8 cellular contexts compared by ENCODE assay signal in the genomic region with DNA sequence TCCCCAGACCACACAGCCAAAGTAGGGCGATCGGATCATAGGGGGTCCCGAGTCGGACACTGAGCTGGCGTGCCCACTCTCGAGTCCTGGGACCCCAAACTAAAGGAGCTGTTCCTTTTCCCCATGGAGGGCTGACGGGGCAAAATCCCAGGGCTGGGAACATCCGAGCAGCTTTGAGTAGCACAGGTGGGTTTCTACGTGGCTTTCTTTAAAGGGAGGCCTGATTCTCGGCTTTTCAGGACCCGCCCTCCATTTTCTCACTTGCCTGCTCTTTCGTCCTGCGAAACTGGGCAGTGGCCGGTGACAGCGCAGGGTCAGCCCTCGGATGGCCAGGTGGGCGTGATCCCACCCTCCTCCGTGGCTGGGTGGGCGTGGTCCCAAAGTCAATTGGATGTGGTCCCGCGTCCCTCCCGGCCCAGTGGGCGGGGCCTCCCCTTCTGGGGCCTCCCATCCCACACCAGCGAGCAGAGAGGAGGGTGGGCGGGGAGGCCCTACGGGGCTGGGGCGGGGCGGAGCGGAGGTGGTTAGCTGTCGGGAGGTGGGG. TPM values are rescaled to one million over a fixed set of nuclear protein-coding genes. Genes with fewer than 3 reads are reported as not detected.
DNase-seq lines count a peak whose midpoint lies in the region; ATAC-seq and TF ChIP-seq lines count a peak whose summit lies in the region.

No MANE protein-coding gene starts in this region.

- H3K27ac ChIP-seq in RWPE2 (ENCODE audit: poor library complexity, severe bottlenecking) (peak overlapping the region; percentile 14), neural cell (ENCODE audit: low read length) (no peak overlapping the region)

- H3K4me2 ChIP-seq in neural cell (ENCODE audit: low read length) = no peak overlapping the region

- no peaks in the 10 kb centered on the region for H4K20me1 ChIP-seq in neural cell (ENCODE audit: insufficient read depth)

- no peak for TF ChIP-seq RAD21 in neural cell (conservative IDR thresholded peaks at IDR 0.05)

- H3K4me3 ChIP-seq in AG10803 (ENCODE audit: low read length) (peak overlapping the region; percentile 36), RWPE2 (ENCODE audit: severe bottlenecking) (no peak overlapping the region), foreskin fibroblast (ENCODE audit: low read depth in 1 of 2, low read length in 2 of 2) (peak overlapping the region in 1 of 2 donors; percentile 38), neural cell (ENCODE audit: low read length) (peak overlapping the region; percentile 33)

- no peaks in the 10 kb centered on the region for H3K9me3 ChIP-seq in RWPE2 (ENCODE audit: severe bottlenecking)
- no peaks in the 10 kb centered on the region for H3K9me3 ChIP-seq in neural cell (ENCODE audit: low read length)

- TF ChIP-seq CTCF in AG10803 (conservative IDR thresholded peaks at IDR 0.05; ENCODE audit: low read length) = no peak
- no peak for TF ChIP-seq CTCF in RWPE2 (IDR thresholded peaks at IDR 0.05; ENCODE audit: poor library complexity, severe bottlenecking)
- no peak for TF ChIP-seq CTCF in foreskin fibroblast (IDR thresholded peaks at IDR 0.05; ENCODE audit: low read depth, low read length)
- TF ChIP-seq CTCF in neural cell (IDR thresholded peaks at IDR 0.05; ENCODE audit: poor library complexity, severe bottlenecking) = no peak
- TF ChIP-seq CTCF in HFFc6 (IDR thresholded peaks at IDR 0.05) = no peak

- H3K27me3 ChIP-seq in RWPE2 (ENCODE audit: insufficient read depth, poor library complexity, severe bottlenecking) (no peaks in the 10 kb centered on the region), neural cell (ENCODE audit: insufficient read depth, low read depth, low read length) (no peaks in the 10 kb centered on the region)

- no peaks in the 10 kb centered on the region for H3K9me3 Mint-ChIP-seq in activated naive CD4-positive, alpha-beta T cell treated with anti-CD3 and anti-CD28 coated beads for 36 hours
- no peaks in the 10 kb centered on the region for H3K9me3 Mint-ChIP-seq in HFFc6
- no peaks in the 10 kb centered on the region for H3K9me3 Mint-ChIP-seq in naive thymus-derived CD8-positive, alpha-beta T cell

- H3K4me1 ChIP-seq in RWPE2 (ENCODE audit: insufficient read depth, poor library complexity, severe bottlenecking) = peaks cover 16% of the 10 kb centered on the region

- H3K4me3 Mint-ChIP-seq in activated naive CD4-positive, alpha-beta T cell treated with anti-CD3 and anti-CD28 coated beads for 36 hours = no peak overlapping the region
- H3K4me3 Mint-ChIP-seq in HFFc6 = no peak overlapping the region
- no peak overlapping the region for H3K4me3 Mint-ChIP-seq in naive thymus-derived CD8-positive, alpha-beta T cell

- no peaks in the 10 kb centered on the region for H3K27me3 Mint-ChIP-seq in activated naive CD4-positive, alpha-beta T cell treated with anti-CD3 and anti-CD28 coated beads for 36 hours (ENCODE audit: low read depth)
- peaks cover 4% of the 10 kb centered on the region; the same call in 1 of the 2 replicates for H3K27me3 Mint-ChIP-seq in HFFc6 (ENCODE audit: insufficient read depth)
- H3K27me3 Mint-ChIP-seq in naive thymus-derived CD8-positive, alpha-beta T cell = no peaks in the 10 kb centered on the region

- H3K27ac Mint-ChIP-seq in activated naive CD4-positive, alpha-beta T cell treated with anti-CD3 and anti-CD28 coated beads for 36 hours = no peak overlapping the region
- H3K27ac Mint-ChIP-seq in HFFc6 = no peak overlapping the region
- H3K27ac Mint-ChIP-seq in naive thymus-derived CD8-positive, alpha-beta T cell = no peak overlapping the region

- H3K4me1 Mint-ChIP-seq in activated naive CD4-positive, alpha-beta T cell treated with anti-CD3 and anti-CD28 coated beads for 36 hours (ENCODE audit: low read depth) = peaks cover 15% of the 10 kb centered on the region
- no peaks in the 10 kb centered on the region; the same call in 1 of the 2 replicates for H3K4me1 Mint-ChIP-seq in HFFc6 (ENCODE audit: low read depth)
- H3K4me1 Mint-ChIP-seq in naive thymus-derived CD8-positive, alpha-beta T cell = peaks cover 7 to 19% (median 11%) of the 10 kb centered on the region in 4 donors

- H3K36me3 ChIP-seq in RWPE2 (ENCODE audit: low read depth) (peaks cover 8% of the 10 kb centered on the region), neural cell (ENCODE audit: insufficient read depth, low read length) (no peaks in the 10 kb centered on the region)

- no peak for ATAC-seq in RWPE2 (ENCODE audit: low read depth)
- ATAC-seq in naive thymus-derived CD8-positive, alpha-beta T cell = no peak

- POLR2A ChIA-PET in naive thymus-derived CD8-positive, alpha-beta T cell (lab: Charles Lee) = interaction anchor here (0.6 to 1.3 kb wide), 3 partner anchors 10 to 495 kb away, joined by 3 to 4 read pairs (median 3); no protein-coding TSS in a partner anchor

- DNase-seq in AG10803 (ENCODE audit: low read depth) (peak; percentile 35), RWPE2 (ENCODE audit: low spot score) (peak; percentile 66), foreskin fibroblast (peak; percentile 47 to 86), HFFc6 (no peak)
- no peak for DNase-seq in stimulated activated CD4-positive, alpha-beta T cell treated with anti-CD3 and anti-CD28 coated beads, Interleukin-2, amount 100 ng/mL, for 24 hours
- no peak for DNase-seq in activated naive CD4-positive, alpha-beta T cell treated with anti-CD3 and anti-CD28 coated beads for 36 hours
- DNase-seq in naive thymus-derived CD8-positive, alpha-beta T cell = no peak

- H3F3A ChIP-seq in neural cell (ENCODE audit: insufficient read depth, low read length, poor library complexity, severe bottlenecking) = no peaks in the 10 kb centered on the region

- H3K9ac ChIP-seq in neural cell (ENCODE audit: low read length) = no peak overlapping the region

- peaks cover 2% of the 10 kb centered on the region for H3K36me3 Mint-ChIP-seq in activated naive CD4-positive, alpha-beta T cell treated with anti-CD3 and anti-CD28 coated beads for 36 hours (ENCODE audit: low read depth)
- H3K36me3 Mint-ChIP-seq in HFFc6 (ENCODE audit: low read depth) = no peaks in the 10 kb centered on the region
- no peaks in the 10 kb centered on the region for H3K36me3 Mint-ChIP-seq in naive thymus-derived CD8-positive, alpha-beta T cell

- H3K9me2 ChIP-seq in neural cell (ENCODE audit: insufficient read depth, low read length) = no peaks in the 10 kb centered on the region

- no peak overlapping the region for H2AFZ ChIP-seq in neural cell (ENCODE audit: low read depth, low read length)

- no peak for TF ChIP-seq EP300 in neural cell (conservative IDR thresholded peaks at IDR 0.05; ENCODE audit: poor library complexity, severe bottlenecking)

- CTCF ChIA-PET in activated naive CD4-positive, alpha-beta T cell treated with anti-CD3 and anti-CD28 coated beads for 36 hours (lab: Charles Lee) = interaction anchor here (1.1 kb wide), 1 partner anchor 11 kb away, joined by 5 read pairs; no protein-coding TSS in a partner anchor

- H3K79me2 ChIP-seq in neural cell (replicated peaks; ENCODE audit: insufficient read depth, low read length) = no peaks in the 10 kb centered on the region

- intact Hi-C loops in activated naive CD4-positive, alpha-beta T cell treated with anti-CD3 and anti-CD28 coated beads for 36 hours (cut with micrococcal nuclease) = no loop called here

TF ChIP-seq in neural cell, 6 proteins besides CTCF, POLR2A, EP300 and RAD21 (continues in another document):
- TF ChIP-seq, protein P1, sequence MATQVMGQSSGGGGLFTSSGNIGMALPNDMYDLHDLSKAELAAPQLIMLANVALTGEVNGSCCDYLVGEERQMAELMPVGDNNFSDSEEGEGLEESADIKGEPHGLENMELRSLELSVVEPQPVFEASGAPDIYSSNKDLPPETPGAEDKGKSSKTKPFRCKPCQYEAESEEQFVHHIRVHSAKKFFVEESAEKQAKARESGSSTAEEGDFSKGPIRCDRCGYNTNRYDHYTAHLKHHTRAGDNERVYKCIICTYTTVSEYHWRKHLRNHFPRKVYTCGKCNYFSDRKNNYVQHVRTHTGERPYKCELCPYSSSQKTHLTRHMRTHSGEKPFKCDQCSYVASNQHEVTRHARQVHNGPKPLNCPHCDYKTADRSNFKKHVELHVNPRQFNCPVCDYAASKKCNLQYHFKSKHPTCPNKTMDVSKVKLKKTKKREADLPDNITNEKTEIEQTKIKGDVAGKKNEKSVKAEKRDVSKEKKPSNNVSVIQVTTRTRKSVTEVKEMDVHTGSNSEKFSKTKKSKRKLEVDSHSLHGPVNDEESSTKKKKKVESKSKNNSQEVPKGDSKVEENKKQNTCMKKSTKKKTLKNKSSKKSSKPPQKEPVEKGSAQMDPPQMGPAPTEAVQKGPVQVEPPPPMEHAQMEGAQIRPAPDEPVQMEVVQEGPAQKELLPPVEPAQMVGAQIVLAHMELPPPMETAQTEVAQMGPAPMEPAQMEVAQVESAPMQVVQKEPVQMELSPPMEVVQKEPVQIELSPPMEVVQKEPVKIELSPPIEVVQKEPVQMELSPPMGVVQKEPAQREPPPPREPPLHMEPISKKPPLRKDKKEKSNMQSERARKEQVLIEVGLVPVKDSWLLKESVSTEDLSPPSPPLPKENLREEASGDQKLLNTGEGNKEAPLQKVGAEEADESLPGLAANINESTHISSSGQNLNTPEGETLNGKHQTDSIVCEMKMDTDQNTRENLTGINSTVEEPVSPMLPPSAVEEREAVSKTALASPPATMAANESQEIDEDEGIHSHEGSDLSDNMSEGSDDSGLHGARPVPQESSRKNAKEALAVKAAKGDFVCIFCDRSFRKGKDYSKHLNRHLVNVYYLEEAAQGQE (IDR thresholded peaks at IDR 0.05; ENCODE audit: borderline replicate concordance) = no peak

RNA-seq across cellular contexts. Expression of a gene that starts 17.5 kb away (rescaled TPM):
- polyA plus RNA-seq in neural cell = 3.5 and 4.1 TPM in 2 replicates
- polyA minus RNA-seq in neural cell = 2.7 and 4.4 TPM in 2 replicates
- 10 to 100 TPM; 22.9 to 23.6 TPM for total RNA-seq in activated naive CD4-positive, alpha-beta T cell treated with anti-CD3 and anti-CD28 coated beads for 36 hours
- total RNA-seq in HFFc6 (2021; fragmentation: NEBNext Ultra II Directional; extraction: Animal tissue kit (Norgen Biotek cat#: 25700)) = 10 to 100 TPM; 24.8 to 30.6 (median 28.3) TPM
- total RNA-seq in naive thymus-derived CD8-positive, alpha-beta T cell = 10 to 100 TPM; 33.4 to 33.8 TPM
- polyA plus RNA-seq in naive thymus-derived CD8-positive, alpha-beta T cell = 10 to 100 TPM in 2 of 3 donors, 1 to 10 TPM in 1; 6.5 to 14.9 (median 10.6) TPM

RNA-seq across cellular contexts. Expression of a gene that starts 17.5 kb away (rescaled TPM):
- 14.2 and 27.6 TPM in 2 replicates for polyA plus RNA-seq in neural cell
- 7.1 and 8.7 TPM in 2 replicates for polyA minus RNA-seq in neural cell
- total RNA-seq in activated naive CD4-positive, alpha-beta T cell treated with anti-CD3 and anti-CD28 coated beads for 36 hours = 10 to 100 TPM; 53.7 to 56.8 TPM
- total RNA-seq in HFFc6 (2021; fragmentation: NEBNext Ultra II Directional; extraction: Animal tissue kit (Norgen Biotek cat#: 25700)) = 100 to 1,000 TPM; 215 to 306 (median 234) TPM
- total RNA-seq in naive thymus-derived CD8-positive, alpha-beta T cell = 10 to 100 TPM; 40.7 to 43.0 TPM
- 10 to 100 TPM; 92.1 to 97.2 (median 92.6) TPM for polyA plus RNA-seq in naive thymus-derived CD8-positive, alpha-beta T cell

RNA-seq across cellular contexts. Expression of a gene that starts 57.5 kb away (rescaled TPM):
- polyA plus RNA-seq in neural cell = 112 and 134 TPM in 2 replicates
- polyA minus RNA-seq in neural cell = 89.7 and 109 TPM in 2 replicates
- total RNA-seq in activated naive CD4-positive, alpha-beta T cell treated with anti-CD3 and anti-CD28 coated beads for 36 hours = 1 to 10 TPM; 2.0 to 2.6 TPM
- total RNA-seq in HFFc6 (2021; fragmentation: NEBNext Ultra II Directional; extraction: Animal tissue kit (Norgen Biotek cat#: 25700)) = 1 to 10 TPM; 1.5 to 3.3 (median 2.0) TPM
- 1 to 10 TPM; 4.6 to 5.1 TPM for total RNA-seq in naive thymus-derived CD8-positive, alpha-beta T cell
- polyA plus RNA-seq in naive thymus-derived CD8-positive, alpha-beta T cell = 1 to 10 TPM in 2 of 3 donors, under 1 TPM in 1; 0.53 to 1.5 (median 1.1) TPM

Comparison
In these comparisons a context has a peak if more than half of its experiments do, and no peak if none do; other contexts are left out.
1. DNase-seq: peak in AG10803 (single experiment), RWPE2 (single experiment) and foreskin fibroblast (2 of 2); none in stimulated activated CD4-positive, alpha-beta T cell treated with anti-CD3 and anti-CD28 coated beads, Interleukin-2, amount 100 ng/mL, for 24 hours (0 of 2), activated naive CD4-positive, alpha-beta T cell treated with anti-CD3 and anti-CD28 coated beads for 36 hours (single experiment), HFFc6 (single experiment) and naive thymus-derived CD8-positive, alpha-beta T cell (0 of 10).